ENCODE assay signal across 17 cellular contexts in genomic region chr1:228414511-228415211, GRCh38.
"Had no signal": no experiment of that assay in that cellular context is flagged by ENCODE, and none has a peak within 500 bp of the region (broad histone marks: within the 10 kb centered on the region; RNA-seq: fewer than 3 reads in every experiment).

No MANE protein-coding gene starts in this region.

- H3K36me3 ChIP-seq: adrenal gland, upper lobe of right lung had no signal

- DNase-seq: activated CD4-positive, alpha-beta memory T cell treated with anti-CD3 and anti-CD28 coated beads, Interleukin-2, amount 10 ng/mL, durations not matched to agents 7 days and 5 days; activated CD4-positive, alpha-beta T cell treated with anti-CD3 and anti-CD28 coated beads for 36 hours; activated effector memory CD4-positive, alpha-beta T cell treated with anti-CD3 and anti-CD28 coated beads, Interleukin-2, amount 50 U/mL, for 16 hours; activated T-cell treated with anti-CD3 and anti-CD28 coated beads, Interleukin-2, amount 50 U/mL, for 4 hours; adrenal gland; effector CD8-positive, alpha-beta T cell; foreskin melanocyte; immature natural killer cell; retina; stimulated activated CD4-positive, alpha-beta T cell treated with anti-CD3 and anti-CD28 coated beads, Interleukin-15, amount 100 ng/mL, for 24 hours; stimulated activated CD4-positive, alpha-beta T cell treated with anti-CD3 and anti-CD28 coated beads, Interleukin-4, amount 100 ng/mL, for 24 hours; stimulated activated CD8-positive, alpha-beta memory T cell treated with anti-CD3 and anti-CD28 coated beads, Interleukin-4, amount 100 ng/mL, for 48 hours; stimulated activated naive CD8-positive, alpha-beta T cell treated with anti-CD3 and anti-CD28 coated beads, Interleukin-15, Interleukin-2, amounts not matched to agents 100 U/mL and 50 U/mL, for 24 hours; T-helper 17 cell had no signal

- H3K36me3 Mint-ChIP-seq: activated naive CD4-positive, alpha-beta T cell treated with anti-CD3 and anti-CD28 coated beads, Interleukin-2, amount 50 U/mL, for 24 hours had no signal

- H3K9me3 Mint-ChIP-seq: activated CD4-positive, alpha-beta memory T cell treated with anti-CD3 and anti-CD28 coated beads, Interleukin-2, amount 10 ng/mL, durations not matched to agents 7 days and 5 days; activated naive CD4-positive, alpha-beta T cell treated with anti-CD3 and anti-CD28 coated beads, Interleukin-2, amount 50 U/mL, for 24 hours; activated T-cell treated with anti-CD3 and anti-CD28 coated beads, Interleukin-2, amount 50 U/mL, for 4 hours; immature natural killer cell had no signal

- H3K27me3 Mint-ChIP-seq: activated naive CD4-positive, alpha-beta T cell treated with anti-CD3 and anti-CD28 coated beads, Interleukin-2, amount 50 U/mL, for 24 hours had no signal

- ATAC-seq: activated CD4-positive, alpha-beta T cell treated with anti-CD3 and anti-CD28 coated beads for 36 hours; activated T-cell treated with anti-CD3 and anti-CD28 coated beads, Interleukin-2, amount 50 U/mL, for 4 hours; stimulated activated naive CD8-positive, alpha-beta T cell treated with anti-CD3 and anti-CD28 coated beads, Interleukin-15, Interleukin-2, amounts not matched to agents 100 U/mL and 50 U/mL, for 24 hours; T-helper 17 cell; upper lobe of right lung had no signal

- H3K27ac Mint-ChIP-seq: activated CD4-positive, alpha-beta memory T cell treated with anti-CD3 and anti-CD28 coated beads, Interleukin-2, amount 10 ng/mL, durations not matched to agents 7 days and 5 days; activated CD4-positive, alpha-beta T cell treated with anti-CD3 and anti-CD28 coated beads for 36 hours; activated naive CD4-positive, alpha-beta T cell treated with anti-CD3 and anti-CD28 coated beads, Interleukin-2, amount 50 U/mL, for 24 hours had no signal

- H3K9me3 ChIP-seq: adrenal gland, suprapubic skin, upper lobe of right lung had no signal

- H3K4me3 ChIP-seq: adrenal gland, suprapubic skin, upper lobe of right lung had no signal

- H3K27ac ChIP-seq: adrenal gland, suprapubic skin, upper lobe of right lung had no signal
